In the genomic region with DNA sequence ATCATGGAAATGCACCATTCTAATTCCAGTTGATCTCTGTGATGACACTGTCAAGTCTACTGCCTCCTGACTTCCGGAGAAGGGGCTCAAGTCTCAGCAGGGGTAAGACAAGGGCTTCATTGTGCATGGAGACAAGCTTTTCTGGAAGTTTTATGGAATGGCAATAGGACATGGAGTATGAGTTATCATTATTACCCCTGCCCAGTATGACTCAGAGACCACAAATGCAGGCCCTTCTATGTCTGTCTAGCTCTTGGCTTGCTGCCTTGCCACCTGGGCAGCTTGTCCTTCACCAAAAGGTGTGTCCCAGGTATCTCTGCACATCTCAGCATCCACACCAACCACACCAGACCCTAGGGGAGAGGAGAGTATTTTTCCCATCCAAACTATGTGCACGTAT, we compare ENCODE assay signal across 28 cellular contexts. TPM values are rescaled to one million over a fixed set of nuclear protein-coding genes. Genes with fewer than 3 reads are reported as not detected.
DNase-seq lines count a peak whose midpoint lies in the region; ATAC-seq and TF ChIP-seq lines count a peak whose summit lies in the region.
"Had no signal": no experiment of that assay in that cellular context is flagged by ENCODE, and none has a peak within 500 bp of the region (broad histone marks: within the 10 kb centered on the region; RNA-seq: fewer than 3 reads in every experiment).

No MANE protein-coding gene starts in this region.

- H3K27ac ChIP-seq in breast epithelium, result no peak overlapping the region
- H3K27ac ChIP-seq: 22Rv1, HL-60, PC-9 had no signal

- no peak for ATAC-seq in HG02970 (IDR thresholded peaks at IDR 0.05; ENCODE audit: low FRiP score, unreplicated experiment)
- ATAC-seq in activated T-cell treated with anti-CD3 and anti-CD28 coated beads, Interleukin-2, amount 50 U/mL, for 72 hours (replicated peaks in 1 of 2), result no peak
- ATAC-seq: HepG2 had no signal

- H3K36me3 Mint-ChIP-seq in MCF 10A (ENCODE audit: insufficient read depth, unreplicated experiment), result no peaks in the 10 kb centered on the region
- no peaks in the 10 kb centered on the region for H3K36me3 Mint-ChIP-seq in activated CD4-positive, alpha-beta memory T cell treated with anti-CD3 and anti-CD28 coated beads for 36 hours
- H3K36me3 Mint-ChIP-seq in activated T-cell treated with anti-CD3 and anti-CD28 coated beads, Interleukin-2, amount 50 U/mL, for 72 hours (ENCODE audit: insufficient read depth in 2 of 2), result no peaks in the 10 kb centered on the region
- H3K36me3 Mint-ChIP-seq: CD14-positive monocyte; CD8-positive, alpha-beta memory T cell had no signal

- CTCF ChIA-PET in MCF 10A (lab: Yijun Ruan, JAX), result interaction anchor here (0.6 to 1.5 kb wide), 3 partner anchors 22 to 882 kb away, joined by 3 to 9 read pairs (median 3); no protein-coding TSS in a partner anchor
- CTCF ChIA-PET in activated CD4-positive, alpha-beta memory T cell treated with anti-CD3 and anti-CD28 coated beads for 36 hours (lab: Charles Lee), result no interaction called here

- no peaks in the 10 kb centered on the region for H3K4me1 Mint-ChIP-seq in MCF 10A (ENCODE audit: insufficient read depth, unreplicated experiment)
- H3K4me1 Mint-ChIP-seq in activated CD4-positive, alpha-beta memory T cell treated with anti-CD3 and anti-CD28 coated beads for 36 hours (ENCODE audit: low read depth), result no peaks in the 10 kb centered on the region
- H3K4me1 Mint-ChIP-seq in activated T-cell treated with anti-CD3 and anti-CD28 coated beads, Interleukin-2, amount 50 U/mL, for 72 hours (ENCODE audit: low read depth), result no peaks in the 10 kb centered on the region
- H3K4me1 Mint-ChIP-seq: CD14-positive monocyte; CD8-positive, alpha-beta memory T cell had no signal

- POLR2A ChIA-PET in MCF 10A (lab: Yijun Ruan, JAX), result interaction anchor here (0.6 kb wide), 1 partner anchor 194 kb away, joined by 4 read pairs; no protein-coding TSS in a partner anchor
- POLR2A ChIA-PET in activated CD4-positive, alpha-beta memory T cell treated with anti-CD3 and anti-CD28 coated beads for 36 hours (lab: Charles Lee), result no interaction called here

- H3K4me1 ChIP-seq in breast epithelium, result no peaks in the 10 kb centered on the region
- H3K4me1 ChIP-seq: BE2C had no signal

- no peak overlapping the region for H3K4me3 Mint-ChIP-seq in MCF 10A (ENCODE audit: unreplicated experiment)
- no peak overlapping the region for H3K4me3 Mint-ChIP-seq in activated CD4-positive, alpha-beta memory T cell treated with anti-CD3 and anti-CD28 coated beads for 36 hours
- H3K4me3 Mint-ChIP-seq in activated T-cell treated with anti-CD3 and anti-CD28 coated beads, Interleukin-2, amount 50 U/mL, for 72 hours, result no peak overlapping the region
- H3K4me3 Mint-ChIP-seq: CD14-positive monocyte; CD8-positive, alpha-beta memory T cell had no signal

- no peaks in the 10 kb centered on the region for H3K27me3 Mint-ChIP-seq in MCF 10A (ENCODE audit: insufficient read depth, unreplicated experiment)
- no peaks in the 10 kb centered on the region for H3K27me3 Mint-ChIP-seq in activated CD4-positive, alpha-beta memory T cell treated with anti-CD3 and anti-CD28 coated beads for 36 hours
- H3K27me3 Mint-ChIP-seq in activated T-cell treated with anti-CD3 and anti-CD28 coated beads, Interleukin-2, amount 50 U/mL, for 72 hours (ENCODE audit: low read depth), result no peaks in the 10 kb centered on the region
- H3K27me3 Mint-ChIP-seq: CD8-positive, alpha-beta memory T cell had no signal

- BruUV-seq in MCF 10A (replicated peaks; lab: Mats Ljungman, UMichigan), result no TSS peak

- H3K27me3 ChIP-seq in breast epithelium, result no peaks in the 10 kb centered on the region
- H3K27me3 ChIP-seq: BE2C had no signal

- no peak for TF ChIP-seq POLR2A in breast epithelium (IDR thresholded peaks at IDR 0.05)

- no peak overlapping the region for H3K27ac Mint-ChIP-seq in MCF 10A (ENCODE audit: low read depth, unreplicated experiment)
- H3K27ac Mint-ChIP-seq in activated CD4-positive, alpha-beta memory T cell treated with anti-CD3 and anti-CD28 coated beads for 36 hours, result no peak overlapping the region
- H3K27ac Mint-ChIP-seq in activated T-cell treated with anti-CD3 and anti-CD28 coated beads, Interleukin-2, amount 50 U/mL, for 72 hours, result no peak overlapping the region
- H3K27ac Mint-ChIP-seq: CD14-positive monocyte; CD8-positive, alpha-beta memory T cell had no signal

- H3K36me3 ChIP-seq in breast epithelium, result no peaks in the 10 kb centered on the region
- H3K36me3 ChIP-seq: BE2C had no signal

- TF ChIP-seq CTCF in MCF 10A (IDR thresholded peaks at IDR 0.05; ENCODE audit: unreplicated experiment), result no peak
- no peak for TF ChIP-seq CTCF in breast epithelium (IDR thresholded peaks at IDR 0.05)

- intact Hi-C loops in MCF 10A (cut with micrococcal nuclease), result no loop called here
- intact Hi-C loops in breast epithelium (cut with DNase I; ENCODE audit: low total_unique reads), result no loop called here
- intact Hi-C loops in activated CD4-positive, alpha-beta memory T cell treated with anti-CD3 and anti-CD28 coated beads for 36 hours (cut with micrococcal nuclease), result no loop called here
- intact Hi-C loops in posterior cingulate gyrus (cut with DNase I), result no loop called here

- DNase-seq in MCF 10A (ENCODE audit: unreplicated experiment), result peak; percentile 27
- DNase-seq in breast epithelium (ENCODE audit: low spot score in 2 of 2), result no peak
- DNase-seq in SW480 (ENCODE audit: low spot score), result peak; percentile 87
- DNase-seq in foreskin melanocyte, result peak; percentile 11
- no peak for DNase-seq in activated CD4-positive, alpha-beta memory T cell treated with anti-CD3 and anti-CD28 coated beads for 36 hours
- DNase-seq in posterior cingulate gyrus, result no peak
- no peak for DNase-seq in activated T-cell treated with anti-CD3 and anti-CD28 coated beads, Interleukin-2, amount 50 U/mL, for 72 hours
- DNase-seq: ACHN; BE2C; CD8-positive, alpha-beta memory T cell; DMS79 treated with DMSO at 0.1 percent for 48 hours; HCEC 1CT; Karpas-422; MV-4-11; NCI-H1105; NCI-H1436 treated with DMSO at 0.1 percent for 48 hours; NCI-H187 treated with DMSO at 0.1 percent for 48 hours; NCI-H2171 treated with DMSO at 0.1 percent for 48 hours; NCI-H345; NCI-H510A treated with DMSO at 0.1 percent for 48 hours; NCI-H748 treated with DMSO at 0.1 percent for 48 hours; SHP77 had no signal

- no peaks in the 10 kb centered on the region for H3K9me3 ChIP-seq in breast epithelium
- H3K9me3 ChIP-seq: BE2C had no signal

- H3K9me3 Mint-ChIP-seq in MCF 10A (ENCODE audit: unreplicated experiment), result no peaks in the 10 kb centered on the region
- H3K9me3 Mint-ChIP-seq in activated CD4-positive, alpha-beta memory T cell treated with anti-CD3 and anti-CD28 coated beads for 36 hours, result peaks cover 7% of the 10 kb centered on the region
- H3K9me3 Mint-ChIP-seq in activated T-cell treated with anti-CD3 and anti-CD28 coated beads, Interleukin-2, amount 50 U/mL, for 72 hours, result peaks cover 1 to 3% of the 10 kb centered on the region in 2 donors

- H3K4me3 ChIP-seq in breast epithelium, result no peak overlapping the region
- H3K4me3 ChIP-seq: PC-9 had no signal

RNA-seq across cellular contexts. Expression of a gene that starts 34.9 kb away (rescaled TPM):
- total RNA-seq in MCF 10A (2022), result 48.3 and 48.7 TPM in 2 replicates
- 100 to 1,000 TPM in 1 of 3 donors, 10 to 100 TPM in 2; 19.7 to 154 (median 83.6) TPM for total RNA-seq in breast epithelium
- 1 to 10 TPM in 1 of 2 experiments, under 1 TPM in 1; 0.31 to 1.1 TPM for total RNA-seq in activated CD4-positive, alpha-beta memory T cell treated with anti-CD3 and anti-CD28 coated beads for 36 hours
- total RNA-seq in activated T-cell treated with anti-CD3 and anti-CD28 coated beads, Interleukin-2, amount 50 U/mL, for 72 hours, result under 1 TPM; 0.60 to 0.84 TPM

Comparison
In these comparisons a context has a peak if more than half of its experiments do, and no peak if none do; other contexts are left out.
1. DNase-seq: peak in MCF 10A (single experiment), SW480 (single experiment) and foreskin melanocyte (single experiment); none in breast epithelium (0 of 2), activated CD4-positive, alpha-beta memory T cell treated with anti-CD3 and anti-CD28 coated beads for 36 hours (single experiment), posterior cingulate gyrus (0 of 10) and activated T-cell treated with anti-CD3 and anti-CD28 coated beads, Interleukin-2, amount 50 U/mL, for 72 hours (0 of 2).
2. RNA of a gene that starts 34.9 kb away (total RNA-seq): 19.7 to 154 TPM in breast epithelium and 48.3 to 48.7 TPM in MCF 10A; 0.31 to 1.1 TPM in activated CD4-positive, alpha-beta memory T cell treated with anti-CD3 and anti-CD28 coated beads for 36 hours and 0.60 to 0.84 TPM in activated T-cell treated with anti-CD3 and anti-CD28 coated beads, Interleukin-2, amount 50 U/mL, for 72 hours; every median in the first group is over 4 times any median in the second.